Comparison of ENCODE assay signal across 15 cellular contexts in the genomic region with DNA sequence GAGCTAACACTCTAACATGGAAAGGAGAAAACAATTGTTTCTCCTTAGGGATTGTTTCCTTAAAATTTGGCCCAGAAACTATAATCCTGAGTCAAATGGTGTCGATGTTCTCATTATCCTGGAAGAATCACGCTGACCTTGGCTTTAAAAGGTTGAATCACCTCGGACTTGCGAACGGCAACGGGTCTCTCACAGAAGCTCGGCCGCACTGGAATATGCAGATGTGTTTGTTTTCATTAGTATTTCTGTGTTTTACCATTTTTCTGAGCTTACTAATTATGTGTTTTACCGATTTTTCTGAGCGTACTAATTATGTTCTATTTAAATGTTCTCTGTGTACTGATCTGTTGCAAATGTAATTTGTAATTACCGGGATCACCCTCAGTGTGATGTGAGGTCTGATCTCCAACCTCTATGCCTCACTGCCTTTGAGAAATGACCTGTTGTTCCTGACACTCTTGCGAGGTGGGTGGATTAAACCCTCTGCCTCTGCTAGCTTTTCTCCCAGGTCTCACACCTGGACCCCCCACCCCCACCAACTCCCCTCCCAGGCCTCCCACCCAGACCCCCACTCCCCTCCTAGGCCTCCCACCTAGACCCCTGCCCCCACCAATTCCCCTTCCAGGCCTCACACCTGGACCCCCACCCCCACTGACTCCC. TPM values are rescaled to one million over a fixed set of nuclear protein-coding genes. Genes with fewer than 3 reads are reported as not detected.
A peak's percentile ranks its signal among the peaks of the same experiment; 100 is the strongest.
DNase-seq lines count a peak whose midpoint lies in the region; ATAC-seq and TF ChIP-seq lines count a peak whose summit lies in the region.
"Had no signal": no experiment of that assay in that cellular context is flagged by ENCODE, and none has a peak within 500 bp of the region (broad histone marks: within the 10 kb centered on the region; RNA-seq: fewer than 3 reads in every experiment).

No MANE protein-coding gene starts in this region.

- H3K27ac ChIP-seq in mesendoderm (ENCODE audit: low read depth, low read length): no peak overlapping the region
- H3K27ac ChIP-seq: hepatocyte, HL-60 had no signal

- POLR2A ChIA-PET in HEK293T (lab: Yijun Ruan, JAX): interaction anchor here (1.2 to 1.4 kb wide), 2 partner anchors 12 to 30 kb away, joined by 3 read pairs; no protein-coding TSS in a partner anchor

- H3K4ac ChIP-seq in mesendoderm (ENCODE audit: low read depth, low read length): no peak overlapping the region

- no peak overlapping the region for H2AK5ac ChIP-seq in mesendoderm (ENCODE audit: low read length)

- no peaks in the 10 kb centered on the region for H3K36me3 ChIP-seq in mesendoderm (ENCODE audit: control insufficient read depth, insufficient read depth, low read length)

- no peak overlapping the region for H3K4me2 ChIP-seq in mesendoderm (ENCODE audit: low read length)
- H3K4me2 ChIP-seq: hepatocyte had no signal

- H3K4me1 ChIP-seq in mesendoderm (ENCODE audit: control insufficient read depth, low read depth, low read length): no peaks in the 10 kb centered on the region

- no peak overlapping the region for H3K18ac ChIP-seq in mesendoderm (ENCODE audit: low read length)

- no peaks in the 10 kb centered on the region for H3K79me2 ChIP-seq in mesendoderm (ENCODE audit: control insufficient read depth, insufficient read depth, low read length)
- H3K79me2 ChIP-seq: hepatocyte had no signal

- no peak overlapping the region for H3K56ac ChIP-seq in mesendoderm (ENCODE audit: low read length)

- no peak overlapping the region for H2BK15ac ChIP-seq in mesendoderm (replicated peaks; ENCODE audit: low read depth)

- no peaks in the 10 kb centered on the region for H3K79me1 ChIP-seq in mesendoderm (ENCODE audit: low read length)

- H3K4me3 ChIP-seq in mesendoderm (ENCODE audit: low read length): no peak overlapping the region
- H3K4me3 ChIP-seq: hepatocyte had no signal

- H2BK120ac ChIP-seq in mesendoderm (ENCODE audit: low read depth, low read length): no peak overlapping the region

- H3K23ac ChIP-seq in mesendoderm (ENCODE audit: low read length): no peak overlapping the region

- CTCF ChIA-PET in HEK293T (lab: Yijun Ruan, JAX): no interaction called here

- DNase-seq in D341Med (ENCODE audit: low spot score) (peak; percentile 10), HEK293T (ENCODE audit: extremely low spot score) (peak; percentile 40), SK-N-DZ (ENCODE audit: low spot score) (peak; percentile 57), mesendoderm (peak; percentile 91)
- no peak for DNase-seq in activated CD4-positive, CD25-positive, alpha-beta regulatory T cell treated with anti-CD3 and anti-CD28 coated beads, Interleukin-2, amount 50 U/mL, for 72 hours
- DNase-seq: activated CD4-positive, alpha-beta T cell treated with anti-CD3 and anti-CD28 coated beads, Interleukin-2, amount 10 ng/mL, durations not matched to agents 24 days and 14 days; DMS153; MV-4-11; NCI-H774; retina had no signal

- H4K5ac ChIP-seq in mesendoderm (ENCODE audit: low read length): no peak overlapping the region

- no peaks in the 10 kb centered on the region for H3K27me3 ChIP-seq in mesendoderm (ENCODE audit: insufficient read depth, low read length, poor library complexity)
- H3K27me3 ChIP-seq: hepatocyte had no signal

- no CpG with 5 or more reads among the region's 12 CpGs for WGBS in mesendoderm (ENCODE audit: extremely low coverage, insufficient coverage, low lambda C conversion rate)

- ATAC-seq in GM19351 (IDR thresholded peaks at IDR 0.05; ENCODE audit: unreplicated experiment): no peak
- no peak for ATAC-seq in GM21723 (IDR thresholded peaks at IDR 0.05; ENCODE audit: unreplicated experiment)
- no peak for ATAC-seq in HG03095 (IDR thresholded peaks at IDR 0.05; ENCODE audit: unreplicated experiment)

- H3K9ac ChIP-seq in mesendoderm (ENCODE audit: low read length): no peak overlapping the region

- H2BK5ac ChIP-seq in mesendoderm (ENCODE audit: low read length): no peak overlapping the region

- H4K8ac ChIP-seq in mesendoderm (ENCODE audit: low read depth, low read length): no peak overlapping the region

TF ChIP-seq in HEK293T, 16 proteins besides CTCF, POLR2A, EP300 and RAD21:
- TF ChIP-seq ELF4 (IDR thresholded peaks at IDR 0.05) (peak; percentile 45; the same call in 1 of the 2 replicates), SP1 (IDR thresholded peaks at IDR 0.05) (no peak)

RNA-seq across cellular contexts. Expression of gene BRSK2, which starts 38.3 kb away (rescaled TPM):
- polyA plus RNA-seq in SK-N-DZ (2014; cell fraction: cytosol; rRNA removed): 37.3 and 46.3 TPM in 2 replicates
- polyA plus RNA-seq in SK-N-DZ (2014; cell fraction: nucleus; rRNA removed): 66.2 and 73.1 TPM in 2 replicates
- 10.0 TPM for polyA plus RNA-seq in mesendoderm (2013, experiment 1 of 2)
- 10.4 TPM for polyA plus RNA-seq in mesendoderm (2013, experiment 2 of 2)

RNA-seq across cellular contexts. Expression of gene TOLLIP, which starts 42.0 kb away (rescaled TPM):
- polyA plus RNA-seq in SK-N-DZ (2014; cell fraction: cytosol; rRNA removed): 15.3 and 20.2 TPM in 2 replicates
- 11.7 and 13.1 TPM in 2 replicates for polyA plus RNA-seq in SK-N-DZ (2014; cell fraction: nucleus; rRNA removed)
- polyA plus RNA-seq in mesendoderm (2013, experiment 1 of 2): 11.2 TPM
- 10.9 TPM for polyA plus RNA-seq in mesendoderm (2013, experiment 2 of 2)
